Comparison of ENCODE assay signal across 8 cellular contexts in the genomic region with DNA sequence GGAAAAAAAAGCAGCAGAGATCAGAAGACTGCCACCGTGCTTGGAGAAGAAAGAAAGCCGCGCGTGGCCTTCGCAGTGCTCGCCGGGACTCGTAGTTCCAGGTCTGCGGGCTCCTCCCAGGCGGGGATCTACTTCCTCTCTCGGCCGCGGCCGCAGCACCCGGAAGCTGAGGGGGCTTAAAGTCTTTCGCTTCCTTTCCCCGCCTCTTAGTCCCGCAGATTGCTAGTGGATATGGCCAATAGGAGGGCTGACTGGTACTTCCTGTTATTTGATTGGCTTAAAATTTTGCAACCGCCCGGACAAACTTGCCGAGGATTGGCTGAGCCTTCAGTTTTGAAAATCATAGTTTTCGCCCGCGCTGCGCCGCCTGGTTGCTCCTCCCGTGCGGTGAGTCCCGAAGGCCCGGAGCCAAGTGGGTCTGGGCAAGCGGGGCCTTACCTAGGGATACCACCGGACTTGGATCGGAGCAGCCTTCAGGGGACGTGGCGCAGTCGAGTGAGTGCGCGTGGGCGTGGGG. TPM values are rescaled to one million over a fixed set of nuclear protein-coding genes. Genes with fewer than 3 reads are reported as not detected.
DNase-seq lines count a peak whose midpoint lies in the region; ATAC-seq and TF ChIP-seq lines count a peak whose summit lies in the region.

A gene (plus strand): TSS at position 343 of the 517 bp plus-strand sequence. CDS start 4,151 bp downstream, outside the sequence.

- H3K27ac ChIP-seq in C4-2B (peak within 1 kb of the TSS; percentile 91), left lung (peak within 1 kb of the TSS in 1 of 2 donors; percentile 66)

- TF ChIP-seq CTCF in C4-2B (conservative IDR thresholded peaks at IDR 0.05): no peak
- TF ChIP-seq CTCF in left lung (IDR thresholded peaks at IDR 0.05): no peak

- ATAC-seq in GM19372 (IDR thresholded peaks at IDR 0.05; ENCODE audit: low read depth, unreplicated experiment): peak; percentile 95
- ATAC-seq in HG03558 (IDR thresholded peaks at IDR 0.05; ENCODE audit: extremely low read depth, unreplicated experiment): peak; percentile 65
- peak; percentile 97 for ATAC-seq in left lung

- H3K4me1 ChIP-seq in left lung: peaks cover 14 to 23% of the 10 kb centered on the region in 2 donors

- intact Hi-C loops in left lung (cut with DNase I): no loop called here

- no peaks in the 10 kb centered on the region for H3K9me3 ChIP-seq in left lung

- peak within 1 kb of the TSS; percentile 92 to 96 for H3K4me3 ChIP-seq in left lung

- H3K27me3 ChIP-seq in left lung: no peaks in the 10 kb centered on the region

- DNase-seq in NCI-H748 treated with DMSO at 0.1 percent for 48 hours (lab: John Stamatoyannopoulos, UW) (peak; percentile 96), dermis blood vessel endothelial cell (peak; percentile 98), left lung (peak; percentile 98)
- DNase-seq in activated CD4-positive, alpha-beta T cell treated with anti-CD3 and anti-CD28 coated beads, Interleukin-2, amount 50 U/mL, for 24 hours (ENCODE audit: low read depth in 1 of 2, low spot score in 1 of 2): peak; percentile 81 to 93
- DNase-seq in stimulated activated CD4-positive, alpha-beta T cell treated with anti-CD3 and anti-CD28 coated beads, Interleukin-2, amount 100 ng/mL, for 48 hours: peak; percentile 83 to 90

- H3K36me3 ChIP-seq in left lung: peaks cover 0 to 7% of the 10 kb centered on the region in 2 donors

RNA-seq across cellular contexts. Expression of the gene that starts here (rescaled TPM):
- 17.0 and 51.2 TPM in 2 replicates for total RNA-seq in dermis blood vessel endothelial cell
- 10 to 100 TPM; 17.3 to 21.6 TPM for total RNA-seq in left lung
